Comparison of ENCODE assay signal across 8 cellular contexts in the genomic region with DNA sequence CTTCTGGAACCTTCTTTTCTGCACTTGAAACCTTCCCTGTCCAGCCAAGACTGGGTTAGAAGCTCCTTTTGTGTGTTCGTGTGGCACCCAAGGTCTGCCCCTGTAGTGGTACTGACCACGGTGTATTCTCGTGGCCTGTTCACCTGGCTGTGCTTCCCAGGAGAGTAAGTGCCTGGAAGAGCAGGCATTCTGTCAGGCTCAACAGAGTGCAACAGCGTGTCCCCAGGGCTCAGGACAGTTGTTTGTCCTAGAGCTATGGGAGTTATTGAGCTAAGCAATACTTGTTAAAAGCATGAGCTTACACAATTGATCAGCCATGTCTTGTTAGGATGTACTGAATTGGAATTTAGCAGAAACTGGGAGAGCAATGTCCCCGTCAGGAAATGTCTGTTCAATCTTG. TPM values are rescaled to one million over a fixed set of nuclear protein-coding genes. Genes with fewer than 3 reads are reported as not detected.
DNase-seq lines count a peak whose midpoint lies in the region; ATAC-seq and TF ChIP-seq lines count a peak whose summit lies in the region.

No MANE protein-coding gene starts in this region.

- intact Hi-C loops in PC-3 (cut with micrococcal nuclease): loop anchor here (5.0 kb wide), 3 partner anchors 292 to 637 kb away; no protein-coding TSS in a partner anchor

- peaks cover 7% of the 10 kb centered on the region for H3K27me3 Mint-ChIP-seq in glutamatergic neuron (ENCODE audit: unreplicated experiment)
- no peaks in the 10 kb centered on the region for H3K27me3 Mint-ChIP-seq in activated T-cell treated with anti-CD3 and anti-CD28 coated beads, Interleukin-2, amount 50 U/mL, for 24 hours

- no peaks in the 10 kb centered on the region for H3K36me3 Mint-ChIP-seq in glutamatergic neuron (ENCODE audit: unreplicated experiment)
- H3K36me3 Mint-ChIP-seq in activated T-cell treated with anti-CD3 and anti-CD28 coated beads, Interleukin-2, amount 50 U/mL, for 24 hours (ENCODE audit: low read depth): peaks cover 10% of the 10 kb centered on the region

- H3K27ac Mint-ChIP-seq in glutamatergic neuron (ENCODE audit: unreplicated experiment): peak overlapping the region; percentile 43
- H3K27ac Mint-ChIP-seq in activated T-cell treated with anti-CD3 and anti-CD28 coated beads, Interleukin-2, amount 50 U/mL, for 24 hours: no peak overlapping the region

- H3K79me2 ChIP-seq in PC-3 (ENCODE audit: low read length): peaks cover 29% of the 10 kb centered on the region

- H3K9ac ChIP-seq in PC-3 (ENCODE audit: low read length) (peak overlapping the region; percentile 96), skeletal muscle tissue (ENCODE audit: low read depth in 1 of 3, low read length in 3 of 3) (peak overlapping the region in 1 of 3 donors; percentile 4)

- H3K9me3 ChIP-seq in PC-3 (ENCODE audit: low read length) (no peaks in the 10 kb centered on the region), skeletal muscle tissue (ENCODE audit: control insufficient read depth in 3 of 3, low read length in 3 of 3) (no peaks in the 10 kb centered on the region)

- H3K4me3 Mint-ChIP-seq in glutamatergic neuron (ENCODE audit: unreplicated experiment): peak overlapping the region; percentile 68
- H3K4me3 Mint-ChIP-seq in activated T-cell treated with anti-CD3 and anti-CD28 coated beads, Interleukin-2, amount 50 U/mL, for 24 hours: no peak overlapping the region

- H3K36me3 ChIP-seq in PC-3 (ENCODE audit: low read depth, low read length): no peaks in the 10 kb centered on the region
- no peaks in the 10 kb centered on the region for H3K36me3 ChIP-seq in skeletal muscle tissue (ENCODE audit: control insufficient read depth in 3 of 3, insufficient read depth in 3 of 3, low read length in 3 of 3)

- no TSS peak for BruUV-seq in PC-3 (replicated peaks; lab: Mats Ljungman, UMichigan)

- H2AFZ ChIP-seq in PC-3 (ENCODE audit: low read length): no peak overlapping the region

- H4K20me1 ChIP-seq in PC-3 (ENCODE audit: low read length): no peaks in the 10 kb centered on the region

- H3K4me1 ChIP-seq in PC-3 (ENCODE audit: insufficient read depth, low read length) (peaks cover 67% of the 10 kb centered on the region), skeletal muscle tissue (ENCODE audit: control insufficient read depth in 3 of 3, insufficient read depth in 3 of 3, low read length in 3 of 3) (peaks cover 27 to 46% (median 33%) of the 10 kb centered on the region in 3 donors)

- no peak for TF ChIP-seq CTCF in PC-3 (conservative IDR thresholded peaks at IDR 0.05; ENCODE audit: low read depth, low read length)
- no peak for TF ChIP-seq CTCF in glutamatergic neuron (IDR thresholded peaks at IDR 0.05; ENCODE audit: partially characterized antibody, unreplicated experiment)

- POLR2A ChIA-PET in PC-3 (lab: Charles Lee; ENCODE audit: unreplicated experiment): interaction anchor here (0.6 to 1.8 kb wide), 3 partner anchors 57 to 313 kb away, joined by 3 to 12 read pairs (median 4); no protein-coding TSS in a partner anchor

- CTCF ChIA-PET in PC-3 (lab: Charles Lee): interaction anchor here (1.9 kb wide), 1 partner anchor 276 kb away, joined by 4 read pairs; no protein-coding TSS in a partner anchor

- no peaks in the 10 kb centered on the region for H3K9me2 ChIP-seq in PC-3 (replicated peaks; ENCODE audit: low read length)

- H3F3A ChIP-seq in PC-3 (ENCODE audit: low read length, unreplicated experiment): peaks cover 21% of the 10 kb centered on the region

- H3K27me3 ChIP-seq in PC-3 (ENCODE audit: low read length): no peaks in the 10 kb centered on the region
- H3K27me3 ChIP-seq in skeletal muscle tissue (ENCODE audit: control insufficient read depth in 3 of 3, insufficient read depth in 3 of 3, low read length in 3 of 3): no peaks in the 10 kb centered on the region

- peak; percentile 20 for DNase-seq in ELR (ENCODE audit: low read depth)
- peak; percentile 25 for DNase-seq in PC-3
- peak; percentile 33 for DNase-seq in glutamatergic neuron
- no peak for DNase-seq in stimulated activated naive CD4-positive, alpha-beta T cell treated with Interleukin-2 at 50 U/mL for 16 hours (lab: John Stamatoyannopoulos, UW)
- DNase-seq in activated T-cell treated with anti-CD3 and anti-CD28 coated beads, Interleukin-2, amount 50 U/mL, for 24 hours: no peak
- DNase-seq in NCI-H2029 treated with DMSO at 0.1 percent for 48 hours (lab: John Stamatoyannopoulos, UW): no peak

- H3K4me3 ChIP-seq in PC-3 (ENCODE audit: low read length): peak overlapping the region; percentile 77; the same call in 1 of the 2 replicates
- peak overlapping the region in 2 of 3 donors; percentile 1 to 21 for H3K4me3 ChIP-seq in skeletal muscle tissue (ENCODE audit: low read length in 3 of 3)

- H3K4me1 Mint-ChIP-seq in glutamatergic neuron (ENCODE audit: low read depth, unreplicated experiment): peaks cover 28% of the 10 kb centered on the region
- peaks cover 63% of the 10 kb centered on the region for H3K4me1 Mint-ChIP-seq in activated T-cell treated with anti-CD3 and anti-CD28 coated beads, Interleukin-2, amount 50 U/mL, for 24 hours (ENCODE audit: low read depth)

- peaks cover 11% of the 10 kb centered on the region for H3K9me3 Mint-ChIP-seq in glutamatergic neuron (ENCODE audit: unreplicated experiment)
- no peaks in the 10 kb centered on the region for H3K9me3 Mint-ChIP-seq in activated T-cell treated with anti-CD3 and anti-CD28 coated beads, Interleukin-2, amount 50 U/mL, for 24 hours

- no peak for ATAC-seq in PC-3
- ATAC-seq in HG03521 (IDR thresholded peaks at IDR 0.05; ENCODE audit: unreplicated experiment): no peak

- H3K27ac ChIP-seq in PC-3 (ENCODE audit: low read length) (peak overlapping the region; percentile 94), skeletal muscle tissue (ENCODE audit: low read depth, low read length) (peak overlapping the region; percentile 80)

- peak overlapping the region; percentile 89 for H3K4me2 ChIP-seq in PC-3 (ENCODE audit: low read length)

RNA-seq across cellular contexts. Expression of gene SLC38A2, which starts 12.9 kb away (rescaled TPM):
- total RNA-seq in PC-3 (2014; rRNA removed): 214 and 232 TPM in 2 replicates
- total RNA-seq in glutamatergic neuron (ENCODE audit: unreplicated experiment): 262 TPM
- total RNA-seq in skeletal muscle tissue: 144 TPM

Comparison
In these comparisons a context has a peak if more than half of its experiments do, and no peak if none do; other contexts are left out.
1. DNase-seq: peak in ELR (single experiment), PC-3 (single experiment) and glutamatergic neuron (single experiment); none in stimulated activated naive CD4-positive, alpha-beta T cell treated with Interleukin-2 at 50 U/mL for 16 hours (single experiment), activated T-cell treated with anti-CD3 and anti-CD28 coated beads, Interleukin-2, amount 50 U/mL, for 24 hours (single experiment) and NCI-H2029 treated with DMSO at 0.1 percent for 48 hours (single experiment).